28 cellular contexts compared by ENCODE assay signal in the genomic region with DNA sequence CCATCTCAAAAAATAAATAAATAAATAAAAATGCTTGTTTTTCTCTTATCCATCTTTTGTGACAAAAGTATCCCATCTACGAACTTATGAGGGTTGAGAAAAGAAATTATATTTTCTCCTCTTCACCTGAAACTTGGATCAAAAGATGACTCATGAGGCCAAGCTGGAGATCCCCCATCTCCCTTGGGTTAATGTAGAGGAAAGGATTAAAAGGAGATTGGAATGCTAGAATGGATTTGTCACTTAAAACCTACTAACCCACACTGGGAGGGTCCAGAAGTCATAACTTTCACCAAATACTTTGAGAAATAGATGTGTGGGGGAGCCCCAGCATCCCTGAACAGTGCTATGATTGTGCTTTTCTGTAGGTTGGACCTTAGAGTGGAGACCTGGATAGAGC. TPM values are rescaled to one million over a fixed set of nuclear protein-coding genes. Genes with fewer than 3 reads are reported as not detected.
"Had no signal": no experiment of that assay in that cellular context is flagged by ENCODE, and none has a peak within 500 bp of the region (broad histone marks: within the 10 kb centered on the region; RNA-seq: fewer than 3 reads in every experiment).

No MANE protein-coding gene starts in this region.

- H3K4me2 ChIP-seq: smooth muscle cell had no signal

- H3K27me3 ChIP-seq: gastroesophageal sphincter, heart right ventricle, pancreas, right atrium auricular region, suprapubic skin, thyroid gland, vagina had no signal

- H3K36me3 ChIP-seq: gastroesophageal sphincter, heart right ventricle, left ventricle myocardium inferior, lower lobe of right lung, pancreas, right atrium auricular region, suprapubic skin, thyroid gland, vagina had no signal

- H3K4me1 ChIP-seq: gastroesophageal sphincter, lower lobe of right lung, pancreas, suprapubic skin, vagina had no signal

- H3K4me3 ChIP-seq: gastroesophageal sphincter, heart right ventricle, left ventricle myocardium inferior, lower lobe of right lung, pancreas, right atrium auricular region, smooth muscle cell, suprapubic skin, thyroid gland, vagina had no signal

- H3K36me3 Mint-ChIP-seq: memory B cell, natural killer cell had no signal

- H3K9me3 Mint-ChIP-seq: endodermal cell, memory B cell, natural killer cell had no signal

- H3K27me3 Mint-ChIP-seq: memory B cell; stimulated activated naive CD8-positive, alpha-beta T cell treated with anti-CD3 and anti-CD28 coated beads, Interleukin-15, amount 100 ng/mL, for 72 hours had no signal

- H3K4me3 Mint-ChIP-seq: endodermal cell; memory B cell; natural killer cell; stimulated activated naive CD8-positive, alpha-beta T cell treated with anti-CD3 and anti-CD28 coated beads, Interleukin-15, amount 100 ng/mL, for 72 hours had no signal

- DNase-seq: effector CD8-positive, alpha-beta T cell; endodermal cell; foreskin fibroblast; glutamatergic neuron; heart right ventricle; hippocampal formation; left colon; left ventricle myocardium inferior; lower lobe of right lung; natural killer cell; occipital lobe; pancreas; stimulated activated CD4-positive, alpha-beta T cell treated with anti-CD3 and anti-CD28 coated beads, Interleukin-12 subunit alpha, Interleukin-12 subunit beta, amount 100 ng/mL, for 4 hours; stimulated activated CD4-positive, alpha-beta T cell treated with anti-CD3 and anti-CD28 coated beads, Interleukin-1b, Interleukin-23, amount 100 ng/mL, for 48 hours; stimulated activated CD4-positive, alpha-beta T cell treated with anti-CD3 and anti-CD28 coated beads, Interleukin-4, amount 100 ng/mL, for 1 hour; stimulated activated CD8-positive, alpha-beta memory T cell treated with anti-CD3 and anti-CD28 coated beads, Interleukin-4, amount 100 ng/mL, for 48 hours; stimulated activated naive CD4-positive, alpha-beta T cell; stimulated activated naive CD8-positive, alpha-beta T cell treated with anti-CD3 and anti-CD28 coated beads, Interleukin-15, amount 100 ng/mL, for 72 hours; thyroid gland; trophoblast cell had no signal

- H3K9me3 ChIP-seq: gastroesophageal sphincter, heart right ventricle, left ventricle myocardium inferior, lower lobe of right lung, pancreas, right atrium auricular region, suprapubic skin, thyroid gland, vagina had no signal

- H3K27ac Mint-ChIP-seq: endodermal cell; memory B cell; natural killer cell; stimulated activated naive CD8-positive, alpha-beta T cell treated with anti-CD3 and anti-CD28 coated beads, Interleukin-15, amount 100 ng/mL, for 72 hours had no signal

- H3K27ac ChIP-seq: epithelial cell of prostate, gastroesophageal sphincter, heart right ventricle, left ventricle myocardium inferior, lower lobe of right lung, pancreas, right atrium auricular region, suprapubic skin, thyroid gland, vagina had no signal

- H3K4me1 Mint-ChIP-seq: endodermal cell; memory B cell; natural killer cell; stimulated activated naive CD8-positive, alpha-beta T cell treated with anti-CD3 and anti-CD28 coated beads, Interleukin-15, amount 100 ng/mL, for 72 hours had no signal

RNA-seq across cellular contexts. Expression of a gene that starts 46.3 kb away (rescaled TPM):
- total RNA-seq: smooth muscle cell had no signal
- polyA plus RNA-seq: neural cell, smooth muscle cell had no signal
